Comparison of ENCODE assay signal across 13 cellular contexts in genomic region chr2:63047193-63047533, GRCh38. TPM values are rescaled to one million over a fixed set of nuclear protein-coding genes. Genes with fewer than 3 reads are reported as not detected.
A peak's percentile ranks its signal among the peaks of the same experiment; 100 is the strongest.
DNase-seq lines count a peak whose midpoint lies in the region; ATAC-seq and TF ChIP-seq lines count a peak whose summit lies in the region.
"Had no signal": no experiment of that assay in that cellular context is flagged by ENCODE, and none has a peak within 500 bp of the region (broad histone marks: within the 10 kb centered on the region; RNA-seq: fewer than 3 reads in every experiment).

No MANE protein-coding gene starts in this region.

- WGBS in mesendoderm (ENCODE audit: extremely low coverage, insufficient coverage, low lambda C conversion rate), result no CpG with 5 or more reads among the region's 19 CpGs

- H3K27me3 Mint-ChIP-seq in CD4-positive, CD25-positive, alpha-beta regulatory T cell, result peaks cover 62% of the 10 kb centered on the region
- H3K27me3 Mint-ChIP-seq in chondrocyte (ENCODE audit: low read depth), result peaks cover 61% of the 10 kb centered on the region

- no peak for ATAC-seq in CD4-positive, CD25-positive, alpha-beta regulatory T cell (ENCODE audit: low read depth in 2 of 2)

- H2AK5ac ChIP-seq in mesendoderm (ENCODE audit: low read length), result no peak overlapping the region

- no peak for TF ChIP-seq CTCF in GM13976 (IDR thresholded peaks at IDR 0.05; ENCODE audit: borderline replicate concordance, control extremely low read depth, extremely low read depth, insufficient read depth, missing control alignments)
- no peak for TF ChIP-seq CTCF in chondrocyte (IDR thresholded peaks at IDR 0.05)
- TF ChIP-seq CTCF in GM10248 (IDR thresholded peaks at IDR 0.05; ENCODE audit: control extremely low read depth, extremely low read depth, low read depth, missing control alignments), result no peak
- TF ChIP-seq CTCF in uterus (IDR thresholded peaks at IDR 0.05), result no peak

- H3K4me2 ChIP-seq in mesendoderm (ENCODE audit: low read length), result peak overlapping the region; percentile 79

- H3K23ac ChIP-seq in mesendoderm (ENCODE audit: low read length), result no peak overlapping the region

- in situ Hi-C loops in GM13976 (cut with MboI; ENCODE audit: low sequenced_read_pairs, unreplicated experiment), result loop anchor here (25.0 kb wide), 2 partner anchors 260 to 585 kb away; no protein-coding TSS in a partner anchor

- H3K56ac ChIP-seq in mesendoderm (ENCODE audit: low read length), result peak overlapping the region; percentile 77

- H3K9ac ChIP-seq in mesendoderm (ENCODE audit: low read length), result peak overlapping the region; percentile 64

- no peak for TF ChIP-seq POLR2A in uterus (IDR thresholded peaks at IDR 0.05)

- intact Hi-C loops in uterus (cut with DNase I; ENCODE audit: low total_unique reads), result no loop called here

- CTCF ChIA-PET in GM10248 (lab: Yijun Ruan, JAX), result interaction anchor here (0.8 kb wide), 1 partner anchor 591 kb away, joined by 4 read pairs; no protein-coding TSS in a partner anchor

- peaks cover 0 to 2% (median 0%) of the 10 kb centered on the region in 7 donors for H3K9me3 Mint-ChIP-seq in CD4-positive, CD25-positive, alpha-beta regulatory T cell
- H3K9me3 Mint-ChIP-seq in chondrocyte (ENCODE audit: low read depth), result no peaks in the 10 kb centered on the region

- H4K8ac ChIP-seq in mesendoderm (ENCODE audit: low read depth, low read length), result no peak overlapping the region

- peaks cover 20% of the 10 kb centered on the region for H3K27me3 ChIP-seq in CD4-positive, CD25-positive, alpha-beta regulatory T cell (ENCODE audit: control insufficient read depth, insufficient read depth, low read length)
- peaks cover 17% of the 10 kb centered on the region for H3K27me3 ChIP-seq in mesendoderm (ENCODE audit: insufficient read depth, low read length, poor library complexity)
- H3K27me3 ChIP-seq in uterus, result peaks cover 16 to 26% of the 10 kb centered on the region in 2 donors

- no peak overlapping the region for H3K18ac ChIP-seq in mesendoderm (ENCODE audit: low read length)

- H3K36me3 Mint-ChIP-seq in CD4-positive, CD25-positive, alpha-beta regulatory T cell, result peaks cover 15% of the 10 kb centered on the region
- H3K36me3 Mint-ChIP-seq in chondrocyte (ENCODE audit: low read depth), result peaks cover 18% of the 10 kb centered on the region

- no peak for DNase-seq in CD4-positive, CD25-positive, alpha-beta regulatory T cell
- DNase-seq in GM13976 (ENCODE audit: low spot score), result peak; percentile 20
- DNase-seq in chondrocyte (ENCODE audit: low spot score), result no peak
- DNase-seq in mesendoderm, result no peak
- no peak for DNase-seq in GM10248 (ENCODE audit: extremely low spot score)
- DNase-seq in MV-4-11 (lab: John Stamatoyannopoulos, UW), result no peak
- DNase-seq in uterus, result no peak
- DNase-seq in stimulated activated CD4-positive, alpha-beta T cell treated with anti-CD3 and anti-CD28 coated beads, Interleukin-4, amount 100 ng/mL, for 24 hours, result no peak
- DNase-seq: cortex of kidney, hippocampal formation, NCI-H524 treated with DMSO at 0.1 percent for 48 hours, occipital lobe had no signal

- no peaks in the 10 kb centered on the region for H3K36me3 ChIP-seq in CD4-positive, CD25-positive, alpha-beta regulatory T cell (ENCODE audit: control insufficient read depth, insufficient read depth, low read length)
- no peaks in the 10 kb centered on the region for H3K36me3 ChIP-seq in mesendoderm (ENCODE audit: control insufficient read depth, insufficient read depth, low read length)
- no peaks in the 10 kb centered on the region for H3K36me3 ChIP-seq in uterus

- no peak overlapping the region for H4K5ac ChIP-seq in mesendoderm (ENCODE audit: low read length)

- no peak overlapping the region for H3K4ac ChIP-seq in mesendoderm (ENCODE audit: low read depth, low read length)

- H2BK120ac ChIP-seq in mesendoderm (ENCODE audit: low read depth, low read length), result no peak overlapping the region

- POLR2A ChIA-PET in GM10248 (lab: Yijun Ruan, JAX), result no interaction called here

- no peak overlapping the region for H2BK5ac ChIP-seq in mesendoderm (ENCODE audit: low read length)

- no peak overlapping the region for H3K4me3 ChIP-seq in CD4-positive, CD25-positive, alpha-beta regulatory T cell (ENCODE audit: low read depth, low read length)
- no peak overlapping the region for H3K4me3 ChIP-seq in mesendoderm (ENCODE audit: low read length)
- H3K4me3 ChIP-seq in uterus, result no peak overlapping the region

- H2BK15ac ChIP-seq in mesendoderm (replicated peaks; ENCODE audit: low read depth), result no peak overlapping the region

- peak overlapping the region in 3 of 4 donors; percentile 52 to 72 (median 62) for H3K4me3 Mint-ChIP-seq in CD4-positive, CD25-positive, alpha-beta regulatory T cell
- H3K4me3 Mint-ChIP-seq in chondrocyte (ENCODE audit: unreplicated experiment), result peak overlapping the region; percentile 40

- no peaks in the 10 kb centered on the region for H3K79me1 ChIP-seq in mesendoderm (ENCODE audit: low read length)

- H3K79me2 ChIP-seq in mesendoderm (ENCODE audit: control insufficient read depth, insufficient read depth, low read length), result no peaks in the 10 kb centered on the region

- no peaks in the 10 kb centered on the region for H3K9me3 ChIP-seq in CD4-positive, CD25-positive, alpha-beta regulatory T cell (ENCODE audit: control insufficient read depth in 2 of 2, low read length in 2 of 2)
- H3K9me3 ChIP-seq in uterus, result no peaks in the 10 kb centered on the region

- no peak overlapping the region for H3K27ac Mint-ChIP-seq in CD4-positive, CD25-positive, alpha-beta regulatory T cell
- H3K27ac Mint-ChIP-seq in chondrocyte (ENCODE audit: unreplicated experiment), result no peak overlapping the region

- H3K27ac ChIP-seq in CD4-positive, CD25-positive, alpha-beta regulatory T cell (ENCODE audit: insufficient read depth, low read length, poor library complexity, severe bottlenecking), result no peak overlapping the region
- no peak overlapping the region for H3K27ac ChIP-seq in mesendoderm (ENCODE audit: low read depth, low read length)
- no peak overlapping the region for H3K27ac ChIP-seq in uterus

- peaks cover 48% of the 10 kb centered on the region for H3K4me1 ChIP-seq in CD4-positive, CD25-positive, alpha-beta regulatory T cell (ENCODE audit: control insufficient read depth, insufficient read depth, low read length, poor library complexity, severe bottlenecking)
- H3K4me1 ChIP-seq in mesendoderm (ENCODE audit: control insufficient read depth, low read depth, low read length), result peaks cover 11% of the 10 kb centered on the region
- peaks cover 0 to 9% of the 10 kb centered on the region in 2 donors for H3K4me1 ChIP-seq in uterus

- H3K4me1 Mint-ChIP-seq in CD4-positive, CD25-positive, alpha-beta regulatory T cell, result peaks cover 0 to 39% (median 28%) of the 10 kb centered on the region in 4 donors
- peaks cover 33% of the 10 kb centered on the region for H3K4me1 Mint-ChIP-seq in chondrocyte (ENCODE audit: low read depth)

RNA-seq across cellular contexts. Expression of gene OTX1, which starts 3.5 kb away (rescaled TPM):
- not detected for total RNA-seq in CD4-positive, CD25-positive, alpha-beta regulatory T cell
- polyA plus RNA-seq in CD4-positive, CD25-positive, alpha-beta regulatory T cell, result not detected
- total RNA-seq in chondrocyte, result 0.10 to 0.53 TPM in 2 of 3 replicates, not detected in the other
- 0.49 TPM for polyA plus RNA-seq in mesendoderm (2013, experiment 1 of 2)
- polyA plus RNA-seq in mesendoderm (2013, experiment 2 of 2), result 0.39 TPM
- not detected for total RNA-seq in uterus
- total RNA-seq: urinary bladder had no signal
- polyA plus RNA-seq: urinary bladder had no signal
